Comparison of ENCODE assay signal across 9 cellular contexts in genomic region chr21:36747114-36747814, GRCh38. TPM values are rescaled to one million over a fixed set of nuclear protein-coding genes. Genes with fewer than 3 reads are reported as not detected.
DNase-seq lines count a peak whose midpoint lies in the region; ATAC-seq, FAIRE-seq and TF ChIP-seq lines count a peak whose summit lies in the region.
"Had no signal": no experiment of that assay in that cellular context is flagged by ENCODE, and none has a peak within 500 bp of the region (broad histone marks: within the 10 kb centered on the region; RNA-seq: fewer than 3 reads in every experiment).

No MANE protein-coding gene starts in this region.

- no peaks in the 10 kb centered on the region for H3K9me3 ChIP-seq in pancreas

- POLR2A ChIA-PET in T-cell (lab: Charles Lee) = no interaction called here

- H3K4me3 Mint-ChIP-seq in Calu3 (ENCODE audit: low read depth, unreplicated experiment) (peak overlapping the region; percentile 52), T-cell (peak overlapping the region; percentile 29 to 73 (median 39))

- H3K36me3 Mint-ChIP-seq in Calu3 (ENCODE audit: insufficient read depth, unreplicated experiment) (peaks cover 22% of the 10 kb centered on the region), T-cell (peaks cover 27% of the 10 kb centered on the region)

- no peaks in the 10 kb centered on the region for H3K27me3 Mint-ChIP-seq in Calu3 (ENCODE audit: unreplicated experiment)
- peaks cover 49 to 50% of the 10 kb centered on the region in 2 donors for H3K27me3 Mint-ChIP-seq in T-cell

- H3K4me3 ChIP-seq in foreskin fibroblast (ENCODE audit: low read depth in 1 of 2, low read length in 2 of 2) = peak overlapping the region; percentile 22 to 28
- peak overlapping the region; percentile 18 to 47 (median 34) for H3K4me3 ChIP-seq in pancreas

- no TSS peak for BruUV-seq in Calu3 (replicated peaks; lab: Mats Ljungman, UMichigan)

- no peak overlapping the region for H3K27ac ChIP-seq in pancreas

- no peaks in the 10 kb centered on the region for H3K27me3 ChIP-seq in pancreas

- FAIRE-seq in pancreas (lab: Jason Lieb, UNC) = no peak

- H3K4me1 Mint-ChIP-seq in Calu3 (ENCODE audit: low read depth, unreplicated experiment) (no peaks in the 10 kb centered on the region), T-cell (peaks cover 7 to 17% (median 17%) of the 10 kb centered on the region in 3 donors)

- WGBS in pancreas, 2 donors = 10 to 11% methylated on average over 48 to 61 of the region's 61 CpGs

- H3K9me3 Mint-ChIP-seq in Calu3 (ENCODE audit: low read depth, unreplicated experiment) (no peaks in the 10 kb centered on the region), T-cell (no peaks in the 10 kb centered on the region)

- DNase-seq in Calu3 (peak; percentile 21), T-cell (no peak), foreskin fibroblast (no peak), pancreas (no peak), kidney tubule cell (ENCODE audit: low spot score) (no peak), hippocampal formation (lab: John Stamatoyannopoulos, UW) (no peak), NAMALWA (ENCODE audit: low spot score) (no peak)

- intact Hi-C loops in Calu3 (cut with micrococcal nuclease; ENCODE audit: unreplicated experiment) = no loop called here
- intact Hi-C loops in pancreas (cut with DNase I) = loop anchor here in 2 of 3 donors (10.0 kb wide), 2 partner anchors 108 to 178 kb away; no protein-coding TSS in a partner anchor

- H3K27ac Mint-ChIP-seq in Calu3 (ENCODE audit: unreplicated experiment) (peak overlapping the region; percentile 20), T-cell (no peak overlapping the region)

- CTCF ChIA-PET in Calu3 (lab: Charles Lee) = interaction anchor here (0.7 kb wide), 2 partner anchors 170 kb away, joined by 3 to 4 read pairs; no protein-coding TSS in a partner anchor
- CTCF ChIA-PET in T-cell (lab: Charles Lee) = interaction anchor here (0.6 to 0.7 kb wide), 2 partner anchors 37 to 92 kb away, joined by 3 to 6 read pairs; no protein-coding TSS in a partner anchor

- no peak for ATAC-seq in T-cell (replicated peaks in 1 of 4)
- ATAC-seq in pancreas = peak in 3 of 4 donors; percentile 25 to 49 (median 31)
- ATAC-seq in HG03045 (IDR thresholded peaks at IDR 0.05; ENCODE audit: unreplicated experiment) = no peak

- no peak for TF ChIP-seq CTCF in Calu3 (IDR thresholded peaks at IDR 0.05; ENCODE audit: unreplicated experiment)
- TF ChIP-seq CTCF in foreskin fibroblast (IDR thresholded peaks at IDR 0.05; ENCODE audit: low read depth, low read length) = no peak
- TF ChIP-seq CTCF in pancreas (IDR thresholded peaks at IDR 0.05) = no peak

- no peaks in the 10 kb centered on the region for H3K4me1 ChIP-seq in pancreas

- H3K36me3 ChIP-seq in pancreas = no peaks in the 10 kb centered on the region

RNA-seq across cellular contexts. Expression of gene SIM2, which starts 48.3 kb away (rescaled TPM):
- total RNA-seq in Calu3 (2022) (15.1 and 15.4 TPM in 2 replicates), T-cell (under 1 TPM in 3 of 5 donors, not detected in 2; 0.10 to 0.16 (median 0.12) TPM), pancreas (under 1 TPM in 2 of 6 donors, not detected in 4; 0.13 to 0.53 TPM)
- polyA plus RNA-seq in pancreas = under 1 TPM in 1 of 2 donors, not detected in 1; 0.02 TPM
- total RNA-seq: aorta had no signal
- polyA plus RNA-seq: aorta had no signal

Comparison
In these comparisons a context has a peak if more than half of its experiments do, and no peak if none do; other contexts are left out.
1. ATAC-seq: peak in pancreas (3 of 4); none in T-cell (0 of 4) and HG03045 (single experiment).
2. RNA of gene SIM2, which starts 48.3 kb away (total RNA-seq): 15.1 to 15.4 TPM in Calu3; 0.10 to 0.16 TPM in T-cell and 0.13 to 0.53 TPM in pancreas; every median in the first group is over 10 times any median in the second.